Comparison of ENCODE assay signal across 2 cellular contexts in the genomic region with DNA sequence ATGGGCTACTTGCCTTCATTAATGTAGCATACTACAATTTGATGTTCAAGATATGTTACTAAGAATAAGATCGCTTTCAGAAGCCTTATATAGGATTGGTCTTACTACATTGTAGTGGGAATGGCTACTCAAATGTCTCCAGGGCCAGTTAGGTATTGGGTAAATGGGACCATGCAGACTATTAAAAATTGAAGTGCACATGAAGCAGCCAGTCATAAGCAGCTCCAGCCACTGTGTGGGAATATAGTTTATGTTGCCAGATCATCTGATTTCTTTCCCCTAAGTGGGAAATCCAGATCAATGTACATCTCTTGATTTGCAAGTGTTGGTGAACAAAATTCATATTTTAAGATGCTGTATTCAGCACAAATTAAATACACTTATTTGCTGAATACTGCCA.
TF ChIP-seq lines count a peak whose summit lies in the region.

No MANE protein-coding gene starts in this region.

TF ChIP-seq in A549, 52 proteins besides CTCF, POLR2A, EP300 and RAD21 (continued from another document):
- TF ChIP-seq, protein P1, sequence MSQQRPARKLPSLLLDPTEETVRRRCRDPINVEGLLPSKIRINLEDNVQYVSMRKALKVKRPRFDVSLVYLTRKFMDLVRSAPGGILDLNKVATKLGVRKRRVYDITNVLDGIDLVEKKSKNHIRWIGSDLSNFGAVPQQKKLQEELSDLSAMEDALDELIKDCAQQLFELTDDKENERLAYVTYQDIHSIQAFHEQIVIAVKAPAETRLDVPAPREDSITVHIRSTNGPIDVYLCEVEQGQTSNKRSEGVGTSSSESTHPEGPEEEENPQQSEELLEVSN (IDR thresholded peaks at IDR 0.05; ENCODE audit: borderline replicate concordance, low read depth), result no peak
- TF ChIP-seq KDM5A (IDR thresholded peaks at IDR 0.05), result no peak
- no peak for TF ChIP-seq CEBPB (IDR thresholded peaks at IDR 0.05)
- TF ChIP-seq CBX2 (IDR thresholded peaks at IDR 0.05; ENCODE audit: borderline replicate concordance, low read depth), result no peak
- no peak for TF ChIP-seq HDAC2 (IDR thresholded peaks at IDR 0.05)
- TF ChIP-seq MAZ (IDR thresholded peaks at IDR 0.05; ENCODE audit: borderline replicate concordance, low read depth, low read length), result no peak
- TF ChIP-seq NPAS2 (CRISPR knock-in tag; IDR thresholded peaks at IDR 0.05; ENCODE audit: borderline replicate concordance), result no peak
- TF ChIP-seq, protein P2, sequence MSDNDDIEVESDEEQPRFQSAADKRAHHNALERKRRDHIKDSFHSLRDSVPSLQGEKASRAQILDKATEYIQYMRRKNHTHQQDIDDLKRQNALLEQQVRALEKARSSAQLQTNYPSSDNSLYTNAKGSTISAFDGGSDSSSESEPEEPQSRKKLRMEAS (IDR thresholded peaks at IDR 0.05), result no peak
- TF ChIP-seq, protein P3, sequence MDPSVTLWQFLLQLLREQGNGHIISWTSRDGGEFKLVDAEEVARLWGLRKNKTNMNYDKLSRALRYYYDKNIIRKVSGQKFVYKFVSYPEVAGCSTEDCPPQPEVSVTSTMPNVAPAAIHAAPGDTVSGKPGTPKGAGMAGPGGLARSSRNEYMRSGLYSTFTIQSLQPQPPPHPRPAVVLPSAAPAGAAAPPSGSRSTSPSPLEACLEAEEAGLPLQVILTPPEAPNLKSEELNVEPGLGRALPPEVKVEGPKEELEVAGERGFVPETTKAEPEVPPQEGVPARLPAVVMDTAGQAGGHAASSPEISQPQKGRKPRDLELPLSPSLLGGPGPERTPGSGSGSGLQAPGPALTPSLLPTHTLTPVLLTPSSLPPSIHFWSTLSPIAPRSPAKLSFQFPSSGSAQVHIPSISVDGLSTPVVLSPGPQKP (IDR thresholded peaks at IDR 0.05; ENCODE audit: low read depth, low read length), result no peak
- TF ChIP-seq KDM1A (IDR thresholded peaks at IDR 0.05; ENCODE audit: low read depth), result no peak
- TF ChIP-seq, protein P4, sequence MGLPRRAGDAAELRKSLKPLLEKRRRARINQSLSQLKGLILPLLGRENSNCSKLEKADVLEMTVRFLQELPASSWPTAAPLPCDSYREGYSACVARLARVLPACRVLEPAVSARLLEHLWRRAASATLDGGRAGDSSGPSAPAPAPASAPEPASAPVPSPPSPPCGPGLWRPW (IDR thresholded peaks at IDR 0.05), result no peak
- TF ChIP-seq HOXB5 (CRISPR knock-in tag; IDR thresholded peaks at IDR 0.05), result no peak
- no peak for TF ChIP-seq ESRRA (IDR thresholded peaks at IDR 0.05; ENCODE audit: borderline replicate concordance, low read length)
- no peak for TF ChIP-seq JUNB (IDR thresholded peaks at IDR 0.05)

TF ChIP-seq in GM23338, 12 proteins besides CTCF, POLR2A, EP300 and RAD21:
- TF ChIP-seq, protein P5, sequence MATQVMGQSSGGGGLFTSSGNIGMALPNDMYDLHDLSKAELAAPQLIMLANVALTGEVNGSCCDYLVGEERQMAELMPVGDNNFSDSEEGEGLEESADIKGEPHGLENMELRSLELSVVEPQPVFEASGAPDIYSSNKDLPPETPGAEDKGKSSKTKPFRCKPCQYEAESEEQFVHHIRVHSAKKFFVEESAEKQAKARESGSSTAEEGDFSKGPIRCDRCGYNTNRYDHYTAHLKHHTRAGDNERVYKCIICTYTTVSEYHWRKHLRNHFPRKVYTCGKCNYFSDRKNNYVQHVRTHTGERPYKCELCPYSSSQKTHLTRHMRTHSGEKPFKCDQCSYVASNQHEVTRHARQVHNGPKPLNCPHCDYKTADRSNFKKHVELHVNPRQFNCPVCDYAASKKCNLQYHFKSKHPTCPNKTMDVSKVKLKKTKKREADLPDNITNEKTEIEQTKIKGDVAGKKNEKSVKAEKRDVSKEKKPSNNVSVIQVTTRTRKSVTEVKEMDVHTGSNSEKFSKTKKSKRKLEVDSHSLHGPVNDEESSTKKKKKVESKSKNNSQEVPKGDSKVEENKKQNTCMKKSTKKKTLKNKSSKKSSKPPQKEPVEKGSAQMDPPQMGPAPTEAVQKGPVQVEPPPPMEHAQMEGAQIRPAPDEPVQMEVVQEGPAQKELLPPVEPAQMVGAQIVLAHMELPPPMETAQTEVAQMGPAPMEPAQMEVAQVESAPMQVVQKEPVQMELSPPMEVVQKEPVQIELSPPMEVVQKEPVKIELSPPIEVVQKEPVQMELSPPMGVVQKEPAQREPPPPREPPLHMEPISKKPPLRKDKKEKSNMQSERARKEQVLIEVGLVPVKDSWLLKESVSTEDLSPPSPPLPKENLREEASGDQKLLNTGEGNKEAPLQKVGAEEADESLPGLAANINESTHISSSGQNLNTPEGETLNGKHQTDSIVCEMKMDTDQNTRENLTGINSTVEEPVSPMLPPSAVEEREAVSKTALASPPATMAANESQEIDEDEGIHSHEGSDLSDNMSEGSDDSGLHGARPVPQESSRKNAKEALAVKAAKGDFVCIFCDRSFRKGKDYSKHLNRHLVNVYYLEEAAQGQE (IDR thresholded peaks at IDR 0.05; ENCODE audit: unreplicated experiment), result no peak
- TF ChIP-seq ZNF114 (CRISPR knock-in tag; IDR thresholded peaks at IDR 0.05) (no peak), CREB1 (CRISPR knock-in tag; IDR thresholded peaks at IDR 0.05; ENCODE audit: low read depth) (no peak), EZH2 (IDR thresholded peaks at IDR 0.05; ENCODE audit: low read depth, unreplicated experiment) (no peak), JUNB (IDR thresholded peaks at IDR 0.05; ENCODE audit: unreplicated experiment) (no peak), NANOG (IDR thresholded peaks at IDR 0.05; ENCODE audit: borderline replicate concordance) (no peak), ZNF331 (CRISPR knock-in tag; IDR thresholded peaks at IDR 0.05; ENCODE audit: low read depth) (no peak), POLR2AphosphoS5 (IDR thresholded peaks at IDR 0.05; ENCODE audit: low read depth) (no peak), STAT1 (IDR thresholded peaks at IDR 0.05; ENCODE audit: unreplicated experiment) (no peak), EZH2phosphoT487 (IDR thresholded peaks at IDR 0.05; ENCODE audit: unreplicated experiment) (no peak)
- TF ChIP-seq, protein P6, sequence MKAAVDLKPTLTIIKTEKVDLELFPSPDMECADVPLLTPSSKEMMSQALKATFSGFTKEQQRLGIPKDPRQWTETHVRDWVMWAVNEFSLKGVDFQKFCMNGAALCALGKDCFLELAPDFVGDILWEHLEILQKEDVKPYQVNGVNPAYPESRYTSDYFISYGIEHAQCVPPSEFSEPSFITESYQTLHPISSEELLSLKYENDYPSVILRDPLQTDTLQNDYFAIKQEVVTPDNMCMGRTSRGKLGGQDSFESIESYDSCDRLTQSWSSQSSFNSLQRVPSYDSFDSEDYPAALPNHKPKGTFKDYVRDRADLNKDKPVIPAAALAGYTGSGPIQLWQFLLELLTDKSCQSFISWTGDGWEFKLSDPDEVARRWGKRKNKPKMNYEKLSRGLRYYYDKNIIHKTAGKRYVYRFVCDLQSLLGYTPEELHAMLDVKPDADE (IDR thresholded peaks at IDR 0.05), result no peak
- TF ChIP-seq, protein P7, sequence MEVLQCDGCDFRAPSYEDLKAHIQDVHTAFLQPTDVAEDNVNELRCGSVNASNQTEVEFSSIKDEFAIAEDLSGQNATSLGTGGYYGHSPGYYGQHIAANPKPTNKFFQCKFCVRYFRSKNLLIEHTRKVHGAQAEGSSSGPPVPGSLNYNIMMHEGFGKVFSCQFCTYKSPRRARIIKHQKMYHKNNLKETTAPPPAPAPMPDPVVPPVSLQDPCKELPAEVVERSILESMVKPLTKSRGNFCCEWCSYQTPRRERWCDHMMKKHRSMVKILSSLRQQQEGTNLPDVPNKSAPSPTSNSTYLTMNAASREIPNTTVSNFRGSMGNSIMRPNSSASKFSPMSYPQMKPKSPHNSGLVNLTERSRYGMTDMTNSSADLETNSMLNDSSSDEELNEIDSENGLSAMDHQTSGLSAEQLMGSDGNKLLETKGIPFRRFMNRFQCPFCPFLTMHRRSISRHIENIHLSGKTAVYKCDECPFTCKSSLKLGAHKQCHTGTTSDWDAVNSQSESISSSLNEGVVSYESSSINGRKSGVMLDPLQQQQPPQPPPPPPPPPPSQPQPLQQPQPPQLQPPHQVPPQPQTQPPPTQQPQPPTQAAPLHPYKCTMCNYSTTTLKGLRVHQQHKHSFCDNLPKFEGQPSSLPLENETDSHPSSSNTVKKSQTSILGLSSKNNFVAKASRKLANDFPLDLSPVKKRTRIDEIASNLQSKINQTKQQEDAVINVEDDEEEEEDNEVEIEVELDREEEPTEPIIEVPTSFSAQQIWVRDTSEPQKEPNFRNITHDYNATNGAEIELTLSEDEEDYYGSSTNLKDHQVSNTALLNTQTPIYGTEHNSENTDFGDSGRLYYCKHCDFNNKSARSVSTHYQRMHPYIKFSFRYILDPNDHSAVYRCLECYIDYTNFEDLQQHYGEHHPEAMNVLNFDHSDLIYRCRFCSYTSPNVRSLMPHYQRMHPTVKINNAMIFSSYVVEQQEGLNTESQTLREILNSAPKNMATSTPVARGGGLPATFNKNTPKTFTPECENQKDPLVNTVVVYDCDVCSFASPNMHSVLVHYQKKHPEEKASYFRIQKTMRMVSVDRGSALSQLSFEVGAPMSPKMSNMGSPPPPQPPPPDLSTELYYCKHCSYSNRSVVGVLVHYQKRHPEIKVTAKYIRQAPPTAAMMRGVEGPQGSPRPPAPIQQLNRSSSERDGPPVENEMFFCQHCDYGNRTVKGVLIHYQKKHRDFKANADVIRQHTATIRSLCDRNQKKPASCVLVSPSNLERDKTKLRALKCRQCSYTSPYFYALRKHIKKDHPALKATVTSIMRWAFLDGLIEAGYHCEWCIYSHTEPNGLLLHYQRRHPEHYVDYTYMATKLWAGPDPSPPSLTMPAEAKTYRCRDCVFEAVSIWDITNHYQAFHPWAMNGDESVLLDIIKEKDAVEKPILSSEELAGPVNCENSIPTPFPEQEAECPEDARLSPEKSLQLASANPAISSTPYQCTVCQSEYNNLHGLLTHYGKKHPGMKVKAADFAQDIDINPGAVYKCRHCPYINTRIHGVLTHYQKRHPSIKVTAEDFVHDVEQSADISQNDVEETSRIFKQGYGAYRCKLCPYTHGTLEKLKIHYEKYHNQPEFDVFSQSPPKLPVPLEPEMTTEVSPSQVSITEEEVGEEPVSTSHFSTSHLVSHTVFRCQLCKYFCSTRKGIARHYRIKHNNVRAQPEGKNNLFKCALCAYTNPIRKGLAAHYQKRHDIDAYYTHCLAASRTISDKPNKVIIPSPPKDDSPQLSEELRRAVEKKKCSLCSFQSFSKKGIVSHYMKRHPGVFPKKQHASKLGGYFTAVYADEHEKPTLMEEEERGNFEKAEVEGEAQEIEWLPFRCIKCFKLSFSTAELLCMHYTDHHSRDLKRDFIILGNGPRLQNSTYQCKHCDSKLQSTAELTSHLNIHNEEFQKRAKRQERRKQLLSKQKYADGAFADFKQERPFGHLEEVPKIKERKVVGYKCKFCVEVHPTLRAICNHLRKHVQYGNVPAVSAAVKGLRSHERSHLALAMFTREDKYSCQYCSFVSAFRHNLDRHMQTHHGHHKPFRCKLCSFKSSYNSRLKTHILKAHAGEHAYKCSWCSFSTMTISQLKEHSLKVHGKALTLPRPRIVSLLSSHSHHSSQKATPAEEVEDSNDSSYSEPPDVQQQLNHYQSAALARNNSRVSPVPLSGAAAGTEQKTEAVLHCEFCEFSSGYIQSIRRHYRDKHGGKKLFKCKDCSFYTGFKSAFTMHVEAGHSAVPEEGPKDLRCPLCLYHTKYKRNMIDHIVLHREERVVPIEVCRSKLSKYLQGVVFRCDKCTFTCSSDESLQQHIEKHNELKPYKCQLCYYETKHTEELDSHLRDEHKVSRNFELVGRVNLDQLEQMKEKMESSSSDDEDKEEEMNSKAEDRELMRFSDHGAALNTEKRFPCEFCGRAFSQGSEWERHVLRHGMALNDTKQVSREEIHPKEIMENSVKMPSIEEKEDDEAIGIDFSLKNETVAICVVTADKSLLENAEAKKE (CRISPR knock-in tag; IDR thresholded peaks at IDR 0.05), result no peak
